In the genomic region with DNA sequence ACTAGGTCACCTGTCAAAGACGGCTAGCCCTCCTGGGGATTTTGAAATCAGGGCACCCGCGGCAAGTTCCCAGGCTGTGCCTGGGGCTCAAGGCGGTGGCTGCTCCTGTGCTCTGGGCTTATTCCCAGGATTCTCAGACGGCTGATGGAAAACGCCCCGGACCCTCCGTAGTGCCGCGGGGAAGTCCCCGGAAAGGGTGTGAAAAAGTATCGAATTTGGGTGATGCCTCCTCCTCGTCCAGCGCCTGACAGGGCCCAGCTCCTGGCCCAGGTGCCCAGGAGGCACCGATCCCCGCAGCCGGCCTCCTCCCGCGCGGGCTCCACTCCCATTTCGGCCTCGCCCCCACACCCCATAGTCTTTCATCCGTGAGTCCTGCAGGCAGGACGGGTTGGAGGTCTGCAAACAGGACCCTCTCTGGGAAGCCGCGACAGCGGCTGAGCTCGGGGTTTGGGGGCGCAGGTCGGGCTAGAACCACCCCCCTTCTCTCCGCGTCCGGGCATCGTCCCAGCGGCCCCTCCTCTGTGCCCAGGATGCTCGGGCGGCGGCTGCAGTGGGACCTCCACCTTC, we compare ENCODE assay signal across 10 cellular contexts. TPM values are rescaled to one million over a fixed set of nuclear protein-coding genes. Genes with fewer than 3 reads are reported as not detected.
DNase-seq lines count a peak whose midpoint lies in the region; ATAC-seq and TF ChIP-seq lines count a peak whose summit lies in the region.
"Had no signal": no experiment of that assay in that cellular context is flagged by ENCODE, and none has a peak within 500 bp of the region (broad histone marks: within the 10 kb centered on the region; RNA-seq: fewer than 3 reads in every experiment).

No MANE protein-coding gene starts in this region.

- CTCF ChIA-PET in MCF 10A (lab: Yijun Ruan, JAX), result no interaction called here

- H3K4me3 Mint-ChIP-seq in stimulated activated naive CD8-positive, alpha-beta T cell treated with anti-CD3 and anti-CD28 coated beads, Interleukin-15, Interleukin-2, amounts not matched to agents 100 ng/mL and 50 ng/mL, for 24 hours, result peak overlapping the region; percentile 79
- peak overlapping the region; percentile 78 for H3K4me3 Mint-ChIP-seq in MCF 10A (ENCODE audit: unreplicated experiment)

- H3K56ac ChIP-seq in mesendoderm (ENCODE audit: low read length), result no peak overlapping the region

- no peak overlapping the region for H3K23ac ChIP-seq in mesendoderm (ENCODE audit: low read length)

- no peak overlapping the region for H3K18ac ChIP-seq in mesendoderm (ENCODE audit: low read length)

- H2AK5ac ChIP-seq in mesendoderm (ENCODE audit: low read length), result no peak overlapping the region

- H3K4ac ChIP-seq in mesendoderm (ENCODE audit: low read depth, low read length), result no peak overlapping the region

- no peak overlapping the region for H2BK15ac ChIP-seq in mesendoderm (replicated peaks; ENCODE audit: low read depth)

- H3K9ac ChIP-seq in mesendoderm (ENCODE audit: low read length), result no peak overlapping the region

- H3K4me2 ChIP-seq in mesendoderm (ENCODE audit: low read length), result peak overlapping the region; percentile 75

- no peak overlapping the region for H2BK120ac ChIP-seq in mesendoderm (ENCODE audit: low read depth, low read length)

- H3K79me1 ChIP-seq in mesendoderm (ENCODE audit: low read length), result no peaks in the 10 kb centered on the region

- no peaks in the 10 kb centered on the region for H3K79me2 ChIP-seq in mesendoderm (ENCODE audit: control insufficient read depth, insufficient read depth, low read length)

- peaks cover 23% of the 10 kb centered on the region for H3K27me3 Mint-ChIP-seq in stimulated activated naive CD8-positive, alpha-beta T cell treated with anti-CD3 and anti-CD28 coated beads, Interleukin-15, Interleukin-2, amounts not matched to agents 100 ng/mL and 50 ng/mL, for 24 hours
- H3K27me3 Mint-ChIP-seq in MCF 10A (ENCODE audit: insufficient read depth, unreplicated experiment), result peaks cover 25% of the 10 kb centered on the region

- no peaks in the 10 kb centered on the region for H3K36me3 Mint-ChIP-seq in stimulated activated naive CD8-positive, alpha-beta T cell treated with anti-CD3 and anti-CD28 coated beads, Interleukin-15, Interleukin-2, amounts not matched to agents 100 ng/mL and 50 ng/mL, for 24 hours (ENCODE audit: low read depth)
- no peaks in the 10 kb centered on the region for H3K36me3 Mint-ChIP-seq in MCF 10A (ENCODE audit: insufficient read depth, unreplicated experiment)

- ATAC-seq in stimulated activated naive CD8-positive, alpha-beta T cell treated with anti-CD3 and anti-CD28 coated beads, Interleukin-15, Interleukin-2, amounts not matched to agents 100 U/mL and 50 U/mL, for 24 hours, result no peak
- ATAC-seq in GM18498 (IDR thresholded peaks at IDR 0.05; ENCODE audit: unreplicated experiment), result no peak
- ATAC-seq in HG02884 (IDR thresholded peaks at IDR 0.05; ENCODE audit: unreplicated experiment), result no peak

- no peak overlapping the region for H3K4me3 ChIP-seq in mesendoderm (ENCODE audit: low read length)

- no CpG with 5 or more reads among the region's 38 CpGs for WGBS in mesendoderm (ENCODE audit: extremely low coverage, insufficient coverage, low lambda C conversion rate)

- no peak for TF ChIP-seq CTCF in MCF 10A (IDR thresholded peaks at IDR 0.05; ENCODE audit: unreplicated experiment)

- peaks cover 18% of the 10 kb centered on the region for H3K4me1 Mint-ChIP-seq in stimulated activated naive CD8-positive, alpha-beta T cell treated with anti-CD3 and anti-CD28 coated beads, Interleukin-15, Interleukin-2, amounts not matched to agents 100 ng/mL and 50 ng/mL, for 24 hours (ENCODE audit: low read depth)
- H3K4me1 Mint-ChIP-seq in MCF 10A (ENCODE audit: insufficient read depth, unreplicated experiment), result peaks cover 5% of the 10 kb centered on the region

- H4K5ac ChIP-seq in mesendoderm (ENCODE audit: low read length), result no peak overlapping the region

- DNase-seq in stimulated activated naive CD8-positive, alpha-beta T cell treated with anti-CD3 and anti-CD28 coated beads, Interleukin-15, Interleukin-2, amounts not matched to agents 100 U/mL and 50 U/mL, for 24 hours, result no peak
- DNase-seq in MCF 10A (ENCODE audit: unreplicated experiment) (no peak), mesendoderm (no peak), GF-D8 (lab: John Stamatoyannopoulos, UW) (no peak)
- DNase-seq in central memory CD4-positive, alpha-beta T cell, result no peak
- DNase-seq: DMS153, MM.1S had no signal

- peaks cover 18% of the 10 kb centered on the region for H3K27me3 ChIP-seq in mesendoderm (ENCODE audit: insufficient read depth, low read length, poor library complexity)

- no peaks in the 10 kb centered on the region for H3K36me3 ChIP-seq in mesendoderm (ENCODE audit: control insufficient read depth, insufficient read depth, low read length)

- H3K4me1 ChIP-seq in mesendoderm (ENCODE audit: control insufficient read depth, low read depth, low read length), result no peaks in the 10 kb centered on the region

- intact Hi-C loops in MCF 10A (cut with micrococcal nuclease), result loop anchor here (1.0 kb wide), 1 partner anchor 44 kb away; no protein-coding TSS in a partner anchor

- H3K27ac ChIP-seq in mesendoderm (ENCODE audit: low read depth, low read length), result no peak overlapping the region

- POLR2A ChIA-PET in MCF 10A (lab: Yijun Ruan, JAX), result no interaction called here

- no peak overlapping the region for H2BK5ac ChIP-seq in mesendoderm (ENCODE audit: low read length)

- no peak overlapping the region for H4K8ac ChIP-seq in mesendoderm (ENCODE audit: low read depth, low read length)

- H3K9me3 Mint-ChIP-seq in stimulated activated naive CD8-positive, alpha-beta T cell treated with anti-CD3 and anti-CD28 coated beads, Interleukin-15, Interleukin-2, amounts not matched to agents 100 ng/mL and 50 ng/mL, for 24 hours, result no peaks in the 10 kb centered on the region
- no peaks in the 10 kb centered on the region for H3K9me3 Mint-ChIP-seq in MCF 10A (ENCODE audit: unreplicated experiment)

- H3K27ac Mint-ChIP-seq in stimulated activated naive CD8-positive, alpha-beta T cell treated with anti-CD3 and anti-CD28 coated beads, Interleukin-15, Interleukin-2, amounts not matched to agents 100 ng/mL and 50 ng/mL, for 24 hours, result no peak overlapping the region
- H3K27ac Mint-ChIP-seq in MCF 10A (ENCODE audit: low read depth, unreplicated experiment), result peak overlapping the region; percentile 74

- BruUV-seq in MCF 10A (replicated peaks; lab: Mats Ljungman, UMichigan), result no TSS peak

RNA-seq across cellular contexts. Expression of a gene that starts 1.1 kb away (rescaled TPM):
- total RNA-seq in MCF 10A (2022), result 6.7 and 8.6 TPM in 2 replicates
- 24.5 TPM for polyA plus RNA-seq in mesendoderm (2013, experiment 1 of 2)
- 28.1 TPM for polyA plus RNA-seq in mesendoderm (2013, experiment 2 of 2)
